In the genomic region with DNA sequence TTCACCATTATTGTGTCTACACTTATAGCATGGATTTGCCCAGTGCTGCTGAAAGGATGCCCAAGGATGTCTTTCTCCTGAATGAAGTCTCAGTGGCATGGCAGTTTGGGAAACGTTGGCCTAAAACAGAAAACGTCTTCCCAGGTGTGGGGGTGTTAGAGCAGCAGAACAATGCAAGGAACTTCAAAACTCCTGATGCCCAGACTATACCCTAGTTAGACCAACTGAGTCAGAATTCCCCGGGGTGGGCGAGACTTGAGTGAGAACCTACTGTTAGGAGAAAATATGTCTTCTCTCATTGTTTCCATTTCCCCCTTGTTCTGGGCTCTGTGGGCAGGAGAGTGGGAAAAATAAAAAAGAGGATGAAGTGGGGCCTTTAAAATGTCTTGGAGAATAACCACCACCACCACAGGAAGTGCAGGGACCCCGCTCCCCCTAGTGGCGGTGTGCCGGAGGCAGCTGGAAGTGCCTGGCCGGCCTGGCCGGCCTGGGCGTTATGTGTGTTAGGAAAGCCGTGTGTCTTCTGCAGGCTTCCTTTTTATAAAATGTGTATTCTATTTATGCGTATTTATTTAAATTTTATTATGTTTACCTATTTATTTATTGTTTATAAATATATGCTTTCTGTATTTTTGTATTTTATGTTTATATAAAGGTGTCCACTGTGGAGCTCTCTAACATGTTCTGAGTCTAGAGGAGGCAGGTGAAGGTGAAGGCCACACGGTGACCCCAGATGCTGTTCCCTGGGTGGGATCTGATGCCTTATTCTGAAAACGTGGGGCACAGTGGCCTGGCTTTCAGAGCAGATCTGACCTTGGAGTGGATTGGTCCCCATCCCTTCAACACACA, we compare ENCODE assay signal across 8 cellular contexts.
DNase-seq lines count a peak whose midpoint lies in the region; ATAC-seq, FAIRE-seq and TF ChIP-seq lines count a peak whose summit lies in the region.

No MANE protein-coding gene starts in this region.

- no peak overlapping the region for H3K9ac ChIP-seq in HepG2 (ENCODE audit: insufficient read depth, low read depth, low read length)

- CTCF ChIA-PET in T-cell (lab: Charles Lee) (no interaction called here), HepG2 (lab: Yijun Ruan, JAX; ENCODE audit: low intra/inter-chr PET ratio, low total read pairs) (interaction anchor here (1.2 to 3.0 kb wide), 2 partner anchors 276 to 380 kb away, joined by 7 to 32 read pairs; no protein-coding TSS in a partner anchor)

- TF ChIP-seq EP300 in HepG2 (IDR thresholded peaks at IDR 0.05; ENCODE audit: low read depth in 2 of 2, low read length in 2 of 2) (no peak), HepG2 (CRISPR knock-in tag; IDR thresholded peaks at IDR 0.05; ENCODE audit: borderline replicate concordance) (no peak)

- H3K27ac ChIP-seq in brain microvascular endothelial cell (peak overlapping the region; percentile 60), HepG2 (ENCODE audit: extremely low read length, insufficient read depth, low read length) (no peak overlapping the region)

- in situ Hi-C loops in brain microvascular endothelial cell (cut with HindIII; ENCODE audit: low pct_ligation_motif_present, low sequenced_read_pairs) = no loop called here
- in situ Hi-C loops in HepG2 (cut with HindIII; ENCODE audit: extremely low pct_ligation_motif_present, low pct_unique_long_range_greater_than_20kb) = loop anchor here (10.0 kb wide), 1 partner anchor 276 kb away; the partner anchor contains the start of gene CLDN11

- WGBS in HepG2 (ENCODE audit: low lambda C conversion rate) = 14% methylated on average over 14 of the region's 14 CpGs

- no peaks in the 10 kb centered on the region for H3K36me3 Mint-ChIP-seq in T-cell

- H3K4me1 ChIP-seq in HepG2 (ENCODE audit: insufficient read depth, low read length) = no peaks in the 10 kb centered on the region

- no peak overlapping the region for H2AFZ ChIP-seq in HepG2 (ENCODE audit: low read length)

- ATAC-seq in GM18519 (IDR thresholded peaks at IDR 0.05; ENCODE audit: low FRiP score, unreplicated experiment) (peak; percentile 62), T-cell (replicated peaks in 1 of 4) (no peak), HepG2 (peak; percentile 95), HG02642 (IDR thresholded peaks at IDR 0.05; ENCODE audit: poor library complexity, unreplicated experiment) (no peak)

- no peak for TF ChIP-seq POLR2A in HepG2 (IDR thresholded peaks at IDR 0.05; ENCODE audit: insufficient read depth in 1 of 2, low read depth in 2 of 2, low read length in 2 of 2)

- H3K27me3 Mint-ChIP-seq in T-cell = no peaks in the 10 kb centered on the region

- no peaks in the 10 kb centered on the region for H4K20me1 ChIP-seq in HepG2 (ENCODE audit: insufficient read depth, low read length)

- H3K4me3 ChIP-seq in brain microvascular endothelial cell (ENCODE audit: low read depth, low read length) (no peak overlapping the region), HepG2 (replicated peaks in 1 of 3; ENCODE audit: insufficient read depth in 1 of 3, low read depth in 2 of 3, low read length in 3 of 3) (no peak overlapping the region)

- peak; percentile 23 for FAIRE-seq in HepG2 (lab: Jason Lieb, UNC)

- H3K4me1 Mint-ChIP-seq in T-cell = no peaks in the 10 kb centered on the region

- H3K27ac Mint-ChIP-seq in T-cell = no peak overlapping the region

- H3K9me3 Mint-ChIP-seq in T-cell = no peaks in the 10 kb centered on the region

- H3K4me2 ChIP-seq in HepG2 (ENCODE audit: low read depth, low read length) = no peak overlapping the region

- H3K9me3 ChIP-seq in HepG2 (ENCODE audit: low read length) = no peaks in the 10 kb centered on the region

- H3K36me3 ChIP-seq in brain microvascular endothelial cell (replicated peaks) (no peaks in the 10 kb centered on the region), HepG2 (replicated peaks in 1 of 2; ENCODE audit: control insufficient read depth in 1 of 2, insufficient read depth in 2 of 2, low read length in 2 of 2) (no peaks in the 10 kb centered on the region)

- intact Hi-C loops in HepG2 (cut with micrococcal nuclease; ENCODE audit: unreplicated experiment) = loop anchor here (1.0 to 5.0 kb wide), 2 partner anchors 122 to 276 kb away; no protein-coding TSS in a partner anchor

- no peak overlapping the region for H3K4me3 Mint-ChIP-seq in T-cell

- H3K79me2 ChIP-seq in HepG2 (ENCODE audit: insufficient read depth, low read length) = no peaks in the 10 kb centered on the region

- no peak for DNase-seq in AG09319 (ENCODE audit: extremely low read depth, low read depth)
- DNase-seq in LoVo (ENCODE audit: low spot score) = peak; percentile 44
- peak in 20 of 34 experiments; percentile 2 to 42 (median 10) for DNase-seq in T-cell
- DNase-seq in brain microvascular endothelial cell = peak; percentile 60
- DNase-seq in HepG2 (ENCODE audit: low spot score) = peak; percentile 18
- DNase-seq in stimulated activated CD8-positive, alpha-beta memory T cell treated with anti-CD3 and anti-CD28 coated beads, Interleukin-12 subunit alpha, Interleukin-12 subunit beta, amount 100 ng/mL, for 4 hours (ENCODE audit: low read depth) = peak; percentile 2

- POLR2A ChIA-PET in T-cell (lab: Charles Lee) (interaction anchor here in 1 of 2 donors (0.5 kb wide), 1 partner anchor 11 kb away, joined by 3 read pairs; no protein-coding TSS in a partner anchor), HepG2 (lab: Yijun Ruan, JAX) (no interaction called here)

- no TSS peak for BruUV-seq in HepG2 (replicated peaks; lab: Mats Ljungman, UMichigan)

- H3K27me3 ChIP-seq in brain microvascular endothelial cell (replicated peaks) (no peaks in the 10 kb centered on the region), HepG2 (ENCODE audit: control insufficient read depth in 1 of 2, insufficient read depth in 2 of 2, low read length in 2 of 2) (peaks cover 0 to 6% of the 10 kb centered on the region in 2 experiments; a peak in 1 of 5 replicates)

- TF ChIP-seq RAD21 in HepG2 (CRISPR knock-in tag; IDR thresholded peaks at IDR 0.05) = peak; percentile 68

- peak; percentile 54 for TF ChIP-seq CTCF in AG09319 (IDR thresholded peaks at IDR 0.05; ENCODE audit: low read depth, low read length)
- peak; percentile 93 for TF ChIP-seq CTCF in brain microvascular endothelial cell (IDR thresholded peaks at IDR 0.05; ENCODE audit: low read depth, low read length, missing control alignments)
- peak; percentile 78 for TF ChIP-seq CTCF in HepG2 (CRISPR knock-in tag; IDR thresholded peaks at IDR 0.05)

TF ChIP-seq in HepG2, 621 proteins besides CTCF, POLR2A, EP300 and RAD21 (continues in another document):
- TF ChIP-seq NR0B2 (CRISPR knock-in tag; IDR thresholded peaks at IDR 0.05) = no peak
- no peak for TF ChIP-seq DNMT1 (CRISPR knock-in tag; IDR thresholded peaks at IDR 0.05)
- no peak for TF ChIP-seq TBX2 (CRISPR knock-in tag; IDR thresholded peaks at IDR 0.05; ENCODE audit: borderline replicate concordance)
- TF ChIP-seq XRCC5 (optimal IDR thresholded peaks at IDR 0.05; ENCODE audit: low read length) = peak; percentile 68
- TF ChIP-seq GABPA (IDR thresholded peaks at IDR 0.05; ENCODE audit: low read depth, low read length) = no peak
- TF ChIP-seq GABPA (CRISPR knock-in tag; IDR thresholded peaks at IDR 0.05; ENCODE audit: low read depth) = peak; percentile 57
- no peak for TF ChIP-seq CAMTA2 (CRISPR knock-in tag; IDR thresholded peaks at IDR 0.05; ENCODE audit: borderline replicate concordance)
- TF ChIP-seq SNAPC4 (CRISPR knock-in tag; IDR thresholded peaks at IDR 0.05) = no peak
- TF ChIP-seq TCF7L2 (IDR thresholded peaks at IDR 0.05; ENCODE audit: low read depth, low read length) = no peak
- TF ChIP-seq ZNF598 (CRISPR knock-in tag; IDR thresholded peaks at IDR 0.05; ENCODE audit: borderline replicate concordance) = no peak

Comparison
In these comparisons a context has a peak if more than half of its experiments do, and no peak if none do; other contexts are left out.
1. ATAC-seq: peak in GM18519 (single experiment) and HepG2 (single experiment); none in T-cell (0 of 4) and HG02642 (single experiment).
2. Peak in every context shown above with its lines, with median percentiles within 50 percentile points of each other: CTCF ChIP-seq.